ENCODE assay signal across 23 cellular contexts in the genomic region with DNA sequence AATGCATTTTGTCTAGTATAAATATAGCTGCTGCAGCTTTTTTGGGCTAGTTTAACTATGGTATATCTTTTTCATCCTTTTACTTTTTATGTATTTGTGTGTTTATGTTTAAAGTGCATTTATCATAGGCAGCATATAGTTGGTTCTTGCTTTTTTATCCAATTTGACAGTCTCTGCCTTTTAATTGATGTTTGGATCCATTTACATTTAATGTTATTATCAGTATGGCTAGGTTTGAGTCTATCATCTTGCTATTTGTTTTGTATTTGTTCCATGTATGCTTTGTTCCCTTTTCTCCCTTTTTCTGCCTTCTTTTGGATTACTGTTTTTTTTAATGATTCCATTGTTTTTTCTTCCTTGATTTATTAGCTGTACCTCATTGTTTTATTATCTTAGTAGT. TPM values are rescaled to one million over a fixed set of nuclear protein-coding genes. Genes with fewer than 3 reads are reported as not detected.
A peak's percentile ranks its signal among the peaks of the same experiment; 100 is the strongest.
DNase-seq lines count a peak whose midpoint lies in the region; ATAC-seq, FAIRE-seq and TF ChIP-seq lines count a peak whose summit lies in the region.
"Had no signal": no experiment of that assay in that cellular context is flagged by ENCODE, and none has a peak within 500 bp of the region (broad histone marks: within the 10 kb centered on the region; RNA-seq: fewer than 3 reads in every experiment).

No MANE protein-coding gene starts in this region.

- TF ChIP-seq RAD21 in A549 (conservative IDR thresholded peaks at IDR 0.05 in 1 of 2, IDR thresholded peaks at IDR 0.05 in 1 of 2) = no peak
- TF ChIP-seq RAD21 in K562 (CRISPR knock-in tag; conservative IDR thresholded peaks at IDR 0.05 in 1 of 2, IDR thresholded peaks at IDR 0.05 in 1 of 2) = no peak

- no peaks in the 10 kb centered on the region for H3K9me1 ChIP-seq in K562 (ENCODE audit: control insufficient read depth, insufficient read depth, low read length)

- intact Hi-C loops in K562 (cut with micrococcal nuclease) = no loop called here

- no peak for ATAC-seq in A549
- no peak for ATAC-seq in K562
- ATAC-seq in GM21786 (IDR thresholded peaks at IDR 0.05; ENCODE audit: unreplicated experiment) = no peak
- ATAC-seq: CD8-positive, alpha-beta T cell had no signal

- TF ChIP-seq EP300 in A549 (IDR thresholded peaks at IDR 0.05) (no peak), K562 (IDR thresholded peaks at IDR 0.05; ENCODE audit: low read length) (no peak)

- no peak overlapping the region for H3K9ac ChIP-seq in K562 (ENCODE audit: insufficient read depth in 1 of 2, low read depth in 2 of 2, low read length in 2 of 2)
- H3K9ac ChIP-seq: BLaER1 treated with 17β-estradiol and CSF1 and Interleukin-3, amounts not matched to agents 10 nM and 100 nM had no signal

- no peaks in the 10 kb centered on the region for H4K20me1 ChIP-seq in K562 (replicated peaks; ENCODE audit: control insufficient read depth, insufficient read depth, low read length)
- H4K20me1 ChIP-seq: BLaER1 treated with 17β-estradiol and CSF1 and Interleukin-3, amounts not matched to agents 10 nM and 100 nM had no signal

- H3K9me3 ChIP-seq in A549 = no peaks in the 10 kb centered on the region
- H3K9me3 ChIP-seq in K562 (replicated peaks; ENCODE audit: control insufficient read depth, insufficient read depth, low read depth, low read length) = peaks cover 7% of the 10 kb centered on the region; the same call in 1 of the 2 replicates
- peaks cover 3% of the 10 kb centered on the region for H3K9me3 ChIP-seq in MG63

- H2AFZ ChIP-seq in K562 (ENCODE audit: low read depth, low read length) = no peak overlapping the region

- peak; percentile 79 for FAIRE-seq in A549 (lab: Jason Lieb, UNC)
- peak; percentile 9 for FAIRE-seq in GM18507 (lab: Jason Lieb, UNC)
- FAIRE-seq in RCC 7860 (lab: Jason Lieb, UNC) = peak; percentile 18
- no peak for FAIRE-seq in K562 (lab: Jason Lieb, UNC)
- FAIRE-seq: GM12891 had no signal

- POLR2A ChIA-PET in A549 (lab: Yijun Ruan, JAX) (no interaction called here), K562 (lab: Yijun Ruan, JAX) (no interaction called here)

- TF ChIP-seq CTCF in A549 (IDR thresholded peaks at IDR 0.05) (no peak), K562 (IDR thresholded peaks at IDR 0.05 in 2 of 3, conservative IDR thresholded peaks at IDR 0.05 in 1 of 3; ENCODE audit: insufficient read depth in 2 of 3, low read depth in 1 of 3, low read length in 3 of 3) (no peak)

- H3K36me3 ChIP-seq in K562 (ENCODE audit: control insufficient read depth, insufficient read depth, low read length) (peaks cover 8% of the 10 kb centered on the region; the same call in 1 of the 3 replicates), MG63 (peaks cover 34% of the 10 kb centered on the region)

- no peaks in the 10 kb centered on the region for H3K4me1 ChIP-seq in A549
- H3K4me1 ChIP-seq in K562 (replicated peaks in 1 of 2; ENCODE audit: control insufficient read depth in 2 of 2, insufficient read depth in 2 of 2, low read length in 2 of 2) = no peaks in the 10 kb centered on the region
- H3K4me1 ChIP-seq: BLaER1 treated with 17β-estradiol and CSF1 and Interleukin-3, amounts not matched to agents 10 nM and 100 nM had no signal

- BruUV-seq in K562 (replicated peaks; lab: Mats Ljungman, UMichigan) = no TSS peak

- H3K79me2 ChIP-seq in K562 (ENCODE audit: control insufficient read depth, insufficient read depth, low read length) = no peaks in the 10 kb centered on the region

- DNase-seq in A549 (ENCODE audit: low read depth in 1 of 2, low spot score in 1 of 2) = no peak
- no peak for DNase-seq in GM18507 (ENCODE audit: extremely low spot score, insufficient read length, low read depth)
- DNase-seq in RCC 7860 (ENCODE audit: low spot score) = no peak
- no peak for DNase-seq in K562 (ENCODE audit: extremely low read depth in 1 of 4, low spot score in 3 of 4)
- DNase-seq in MG63 = no peak
- no peak for DNase-seq in HCEC 1CT
- no peak for DNase-seq in GF-D8 (lab: John Stamatoyannopoulos, UW)
- DNase-seq: 8988T; AML-193; CD4-positive, alpha-beta T cell; CD8-positive, alpha-beta T cell; COR-L47; DMS 273 treated with DMSO at 0.1 percent for 48 hours; DMS153; DMS53; DMS79; DND-41; EL; GDM1 had no signal

- CTCF ChIA-PET in A549 (lab: Yijun Ruan, JAX) (no interaction called here), K562 (lab: Yijun Ruan, JAX; ENCODE audit: low intra/inter-chr PET ratio) (interaction anchor here (0.6 kb wide), 1 partner anchor 601 kb away, joined by 3 read pairs; no protein-coding TSS in a partner anchor)

- in situ Hi-C loops in K562 (cut with MboI) = no loop called here

- no peak overlapping the region for H3K4me3 ChIP-seq in A549
- H3K4me3 ChIP-seq in K562 = no peak overlapping the region
- no peak overlapping the region for H3K4me3 ChIP-seq in MG63
- H3K4me3 ChIP-seq: BLaER1 treated with 17β-estradiol and CSF1 and Interleukin-3, amounts not matched to agents 10 nM and 100 nM had no signal

- no peak overlapping the region for H3K27ac ChIP-seq in A549
- no peak overlapping the region for H3K27ac ChIP-seq in K562 (ENCODE audit: extremely low read depth, low read depth, low read length)
- H3K27ac ChIP-seq: BLaER1 treated with 17β-estradiol and CSF1 and Interleukin-3, amounts not matched to agents 10 nM and 100 nM; C4-2B had no signal

- TF ChIP-seq POLR2A in A549 (IDR thresholded peaks at IDR 0.05; ENCODE audit: low read length) (no peak), K562 (conservative IDR thresholded peaks at IDR 0.05) (no peak)

- no peaks in the 10 kb centered on the region for H3K27me3 ChIP-seq in K562 (ENCODE audit: control insufficient read depth in 2 of 2, insufficient read depth in 2 of 2, low read length in 2 of 2)
- H3K27me3 ChIP-seq in MG63 = no peaks in the 10 kb centered on the region

- H3K4me2 ChIP-seq in A549 (no peak overlapping the region), K562 (ENCODE audit: insufficient read depth, low read length) (no peak overlapping the region)
- H3K4me2 ChIP-seq: BLaER1 treated with 17β-estradiol and CSF1 and Interleukin-3, amounts not matched to agents 10 nM and 100 nM had no signal

TF ChIP-seq in A549, 52 proteins besides CTCF, POLR2A, EP300 and RAD21 (continues in another document):
- no peak for TF ChIP-seq FOXS1 (CRISPR knock-in tag; IDR thresholded peaks at IDR 0.05)
- no peak for TF ChIP-seq ZNF302 (CRISPR knock-in tag; IDR thresholded peaks at IDR 0.05)
- no peak for TF ChIP-seq POLR2AphosphoS2 (conservative IDR thresholded peaks at IDR 0.05; ENCODE audit: low read length)
- TF ChIP-seq HDAC2 (IDR thresholded peaks at IDR 0.05) = no peak
- no peak for TF ChIP-seq RCOR1 (IDR thresholded peaks at IDR 0.05; ENCODE audit: low read depth, low read length)
- TF ChIP-seq ATOH8 (CRISPR knock-in tag; IDR thresholded peaks at IDR 0.05; ENCODE audit: low read depth) = no peak
- no peak for TF ChIP-seq MYC (IDR thresholded peaks at IDR 0.05; ENCODE audit: borderline replicate concordance, low read length)

TF ChIP-seq in K562, 482 proteins besides CTCF, POLR2A, EP300 and RAD21:
- TF ChIP-seq ZNF384 (IDR thresholded peaks at IDR 0.05; ENCODE audit: low read depth, low read length) = no peak
- TF ChIP-seq EZH2 (IDR thresholded peaks at IDR 0.05; ENCODE audit: borderline replicate concordance, low read depth, low read length) = no peak
- peak; percentile 96 for TF ChIP-seq ZNF507 (tag; conservative IDR thresholded peaks at IDR 0.05)
- TF ChIP-seq SP1 (CRISPR knock-in tag; IDR thresholded peaks at IDR 0.05) = no peak
- TF ChIP-seq ZNF354B (CRISPR knock-in tag; IDR thresholded peaks at IDR 0.05) = peak; percentile 92
- TF ChIP-seq, protein P1, sequence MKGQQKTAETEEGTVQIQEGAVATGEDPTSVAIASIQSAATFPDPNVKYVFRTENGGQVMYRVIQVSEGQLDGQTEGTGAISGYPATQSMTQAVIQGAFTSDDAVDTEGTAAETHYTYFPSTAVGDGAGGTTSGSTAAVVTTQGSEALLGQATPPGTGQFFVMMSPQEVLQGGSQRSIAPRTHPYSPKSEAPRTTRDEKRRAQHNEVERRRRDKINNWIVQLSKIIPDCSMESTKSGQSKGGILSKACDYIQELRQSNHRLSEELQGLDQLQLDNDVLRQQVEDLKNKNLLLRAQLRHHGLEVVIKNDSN (CRISPR knock-in tag; IDR thresholded peaks at IDR 0.05) = no peak
- TF ChIP-seq ARID1B (IDR thresholded peaks at IDR 0.05) = no peak
- TF ChIP-seq HMG20B (CRISPR knock-in tag; IDR thresholded peaks at IDR 0.05) = no peak

RNA-seq across cellular contexts. Expression of gene GNL3L, which starts 40.3 kb away (rescaled TPM):
- 51.0 and 51.9 TPM in 2 replicates for polyA plus RNA-seq in A549 (2011; rRNA removed)
- polyA plus RNA-seq in A549 (2012; cell fraction: cytosol; rRNA removed) = 22.8 and 24.2 TPM in 2 replicates
- 24.3 and 29.3 TPM in 2 replicates for polyA plus RNA-seq in A549 (2012; cell fraction: nucleus; rRNA removed)
- polyA plus RNA-seq in A549 (2017; fragmentation: RNase III; extraction: RNeasy Plus Mini Kit Qiagen cat#74134 plus additional on column Dnase treatment) = 20.7 to 22.9 TPM (median 22.7 TPM) in 3 replicates
- 101 and 105 TPM in 2 replicates for polyA minus RNA-seq in A549 (2011; rRNA and poly(A)+ RNA removed)
- total RNA-seq in K562 (2011; cell fraction: chromatin; rRNA removed; ENCODE audit: low replicate concordance) = 67.3 and 90.0 TPM in 2 replicates
- total RNA-seq in K562 (2011; cell fraction: nucleolus; rRNA removed) = 47.0 and 50.0 TPM in 2 replicates
- 41.5 and 47.7 TPM in 2 replicates for total RNA-seq in K562 (2011; cell fraction: nucleoplasm; rRNA removed)
- 57.8 and 61.0 TPM in 2 replicates for total RNA-seq in K562 (2014; rRNA removed)
- total RNA-seq in K562 (2014; rRNA removed; fragmentation: Illumina TruSeq; extraction: Trizol) = 59.8 and 61.0 TPM in 2 replicates
- total RNA-seq in K562 (2015; rRNA removed; fragmentation: Illumina TruSeq; extraction: Trizol) = 53.0 and 54.6 TPM in 2 replicates
- 73.1 and 81.7 TPM in 2 replicates for total RNA-seq in K562 (2021)
- 33.8 and 37.6 TPM in 2 replicates for polyA plus RNA-seq in K562 (2011; rRNA removed)
- polyA plus RNA-seq in K562 (2011; cell fraction: cytosol; rRNA removed) = 29.5 and 31.5 TPM in 2 replicates
- 27.5 and 35.4 TPM in 2 replicates for polyA plus RNA-seq in K562 (2011; cell fraction: nucleus; rRNA removed)
- 11.9 and 23.4 TPM in 2 replicates for polyA plus RNA-seq in K562 (2012)
- polyA plus RNA-seq in K562 (2014; fragmentation: Illumina TruSeq; extraction: Trizol) = 25.0 and 26.8 TPM in 2 replicates
- polyA plus RNA-seq in K562 (2014; fragmentation: Nextera tagmentation; extraction: Ambion mirVana) = 10 to 100 TPM; 11.5 to 11.9 TPM
- 29.2 and 32.8 TPM in 2 replicates for polyA plus RNA-seq in K562 (2014; rRNA removed)
- 92.8 and 129 TPM in 2 replicates for polyA minus RNA-seq in K562 (2011; rRNA and poly(A)+ RNA removed)
- polyA minus RNA-seq in K562 (2011; cell fraction: cytosol; rRNA and poly(A)+ RNA removed) = 54.0 and 70.0 TPM in 2 replicates
- polyA minus RNA-seq in K562 (2011; cell fraction: nucleus; rRNA and poly(A)+ RNA removed) = 16.2 and 23.8 TPM in 2 replicates
- 11.0 and 11.8 TPM in 2 replicates for total RNA-seq in MG63 (2014; rRNA removed; shearing (Covaris generic); ENCODE audit: low replicate concordance)
